ENCODE assay signal across 9 cellular contexts in the genomic region with DNA sequence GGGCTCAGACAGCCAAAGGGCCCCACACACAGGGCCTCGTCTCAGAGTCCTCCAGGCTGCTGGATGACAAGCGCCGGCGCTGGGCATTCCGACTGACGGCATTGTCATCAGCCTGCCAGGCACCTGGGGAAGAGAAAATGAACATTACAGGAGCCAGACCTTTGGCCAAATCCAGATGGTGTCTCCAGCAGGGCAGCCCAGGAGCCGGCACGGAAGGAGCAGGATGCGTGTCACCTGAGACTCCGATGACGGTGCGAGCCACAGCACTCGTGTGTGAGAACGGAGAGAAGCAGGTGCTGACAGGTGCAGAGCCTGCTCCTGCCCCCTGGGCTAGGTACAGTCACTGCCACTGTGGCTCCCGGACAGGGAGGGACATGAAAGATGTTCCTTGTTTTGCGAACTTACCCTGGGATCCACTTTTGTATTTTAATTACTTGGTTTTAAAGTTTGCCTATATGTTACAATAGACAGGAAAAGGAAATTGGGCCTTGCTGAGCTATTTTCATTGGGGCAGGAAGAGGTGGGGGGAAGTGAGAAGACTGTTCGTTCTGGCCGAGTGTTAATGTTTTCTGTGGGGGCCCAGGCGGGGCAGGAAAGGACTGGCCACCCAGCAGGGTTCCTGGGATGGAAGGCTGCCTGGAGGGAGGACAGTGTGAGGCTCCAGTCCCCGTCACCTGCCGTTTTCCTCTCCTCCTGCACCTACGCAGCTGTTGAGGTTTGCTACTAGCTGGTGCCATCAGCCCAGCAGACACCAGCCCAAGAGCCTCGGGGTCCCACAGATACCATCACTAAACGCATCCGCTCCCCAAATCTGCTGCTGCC. TPM values are rescaled to one million over a fixed set of nuclear protein-coding genes. Genes with fewer than 3 reads are reported as not detected.
DNase-seq lines count a peak whose midpoint lies in the region; ATAC-seq and TF ChIP-seq lines count a peak whose summit lies in the region.
"Had no signal": no experiment of that assay in that cellular context is flagged by ENCODE, and none has a peak within 500 bp of the region (broad histone marks: within the 10 kb centered on the region; RNA-seq: fewer than 3 reads in every experiment).

No MANE protein-coding gene starts in this region.

- H3K36me3 ChIP-seq in GM23338 (ENCODE audit: insufficient read depth) (no peaks in the 10 kb centered on the region), RWPE2 (ENCODE audit: low read depth) (no peaks in the 10 kb centered on the region)

- no peaks in the 10 kb centered on the region for H3K9me2 ChIP-seq in GM23338 (ENCODE audit: insufficient read depth)

- no peak overlapping the region for H3K27ac Mint-ChIP-seq in GM23338
- H3K27ac Mint-ChIP-seq in stimulated activated naive B cell treated with anti-CD40 and anti-IgM and Interleukin-4, amounts not matched to agents 10 μg/mL and 1 μg/mL and 100 μg/mL, for 72 hours = peak overlapping the region; percentile 94

- H3K27ac ChIP-seq in GM23338 (ENCODE audit: low read depth) (no peak overlapping the region), RWPE2 (ENCODE audit: poor library complexity, severe bottlenecking) (no peak overlapping the region), caudate nucleus (ENCODE audit: low read depth, low read length) (peak overlapping the region; percentile 36)

- no peak; the same call in 2 of the 3 replicates for ATAC-seq in GM23338
- no peak for ATAC-seq in RWPE2 (ENCODE audit: low read depth)
- ATAC-seq in stimulated activated naive B cell treated with anti-CD40 and anti-IgM and Interleukin-4, amounts not matched to agents 10 μg/mL and 1 μg/mL and 100 μg/mL, for 72 hours (replicated peaks) = peak; percentile 64 to 67
- no peak for ATAC-seq in HG02884 (IDR thresholded peaks at IDR 0.05; ENCODE audit: unreplicated experiment)
- ATAC-seq in GM18502 (IDR thresholded peaks at IDR 0.05; ENCODE audit: poor library complexity, unreplicated experiment) = no peak
- no peak for ATAC-seq in HG02938 (IDR thresholded peaks at IDR 0.05; ENCODE audit: unreplicated experiment)

- H3K4me1 ChIP-seq in GM23338 (ENCODE audit: insufficient read depth) = peaks cover 45% of the 10 kb centered on the region
- H3K4me1 ChIP-seq in RWPE2 (ENCODE audit: insufficient read depth, poor library complexity, severe bottlenecking) = no peaks in the 10 kb centered on the region

- H3K27me3 Mint-ChIP-seq in GM23338 (ENCODE audit: insufficient read depth, low read depth, poor library complexity) = peaks cover 40% of the 10 kb centered on the region
- peaks cover 2 to 3% of the 10 kb centered on the region in 2 donors for H3K27me3 Mint-ChIP-seq in stimulated activated naive B cell treated with anti-CD40 and anti-IgM and Interleukin-4, amounts not matched to agents 10 μg/mL and 1 μg/mL and 100 μg/mL, for 72 hours

- DNase-seq in GM23338 (ENCODE audit: low spot score) (peak; percentile 48), RWPE2 (ENCODE audit: low spot score) (peak; percentile 42), caudate nucleus (lab: John Stamatoyannopoulos, UW) (no peak), mesenteric fat pad (ENCODE audit: low spot score) (no peak)
- no peak for DNase-seq in stimulated activated naive B cell treated with anti-CD40 and anti-IgM and Interleukin-4, amounts not matched to agents 10 μg/mL and 1 μg/mL and 100 μg/mL, for 72 hours
- DNase-seq: NCI-H82 had no signal

- no peaks in the 10 kb centered on the region for H3K9me3 ChIP-seq in RWPE2 (ENCODE audit: severe bottlenecking)

- H3K27me3 ChIP-seq in GM23338 (ENCODE audit: insufficient read depth) (peaks cover 40% of the 10 kb centered on the region), RWPE2 (ENCODE audit: insufficient read depth, poor library complexity, severe bottlenecking) (peaks cover 6% of the 10 kb centered on the region)

- H3F3A ChIP-seq in GM23338 (replicated peaks; ENCODE audit: low read depth) = peaks cover 29% of the 10 kb centered on the region

- no peak overlapping the region; the same call in 2 of the 3 replicates for H3K4me3 Mint-ChIP-seq in GM23338
- peak overlapping the region; percentile 49 to 75 for H3K4me3 Mint-ChIP-seq in stimulated activated naive B cell treated with anti-CD40 and anti-IgM and Interleukin-4, amounts not matched to agents 10 μg/mL and 1 μg/mL and 100 μg/mL, for 72 hours

- TF ChIP-seq CTCF in GM23338 (conservative IDR thresholded peaks at IDR 0.05; ENCODE audit: low read depth in 2 of 2) = no peak
- TF ChIP-seq CTCF in RWPE2 (IDR thresholded peaks at IDR 0.05; ENCODE audit: poor library complexity, severe bottlenecking) = no peak

- H2AFZ ChIP-seq in GM23338 = no peak overlapping the region

- peak overlapping the region; percentile 65 for H3K4me2 ChIP-seq in GM23338

- H3K79me2 ChIP-seq in GM23338 (replicated peaks; ENCODE audit: insufficient read depth) = no peaks in the 10 kb centered on the region

- peaks cover 48% of the 10 kb centered on the region for H3K4me1 Mint-ChIP-seq in GM23338
- peaks cover 41 to 63% of the 10 kb centered on the region in 2 donors for H3K4me1 Mint-ChIP-seq in stimulated activated naive B cell treated with anti-CD40 and anti-IgM and Interleukin-4, amounts not matched to agents 10 μg/mL and 1 μg/mL and 100 μg/mL, for 72 hours

- H4K20me1 ChIP-seq in GM23338 (replicated peaks; ENCODE audit: insufficient read depth) = no peaks in the 10 kb centered on the region

- H3K4me3 ChIP-seq in GM23338 (no peak overlapping the region), RWPE2 (ENCODE audit: severe bottlenecking) (no peak overlapping the region)

- H3K36me3 Mint-ChIP-seq in GM23338 (ENCODE audit: low read depth) = no peaks in the 10 kb centered on the region; the same call in 2 of the 3 replicates
- H3K36me3 Mint-ChIP-seq in stimulated activated naive B cell treated with anti-CD40 and anti-IgM and Interleukin-4, amounts not matched to agents 10 μg/mL and 1 μg/mL and 100 μg/mL, for 72 hours = peaks cover 0 to under 1% of the 10 kb centered on the region in 2 donors

- no peaks in the 10 kb centered on the region for H3K9me3 Mint-ChIP-seq in GM23338
- H3K9me3 Mint-ChIP-seq in stimulated activated naive B cell treated with anti-CD40 and anti-IgM and Interleukin-4, amounts not matched to agents 10 μg/mL and 1 μg/mL and 100 μg/mL, for 72 hours = no peaks in the 10 kb centered on the region

TF ChIP-seq in GM23338, 12 proteins besides CTCF, POLR2A, EP300 and RAD21:
- no peak for TF ChIP-seq EZH2phosphoT487 (IDR thresholded peaks at IDR 0.05; ENCODE audit: unreplicated experiment)

RNA-seq across cellular contexts. Expression of a gene that starts 4.4 kb away (rescaled TPM):
- 8.7 and 12.3 TPM in 2 replicates for total RNA-seq in GM23338 (2014; rRNA removed; shearing (Covaris generic))
- polyA plus RNA-seq in GM23338 (2016; fragmentation: Nextera tagmentation; extraction: Ambion mirVana) = 2.3 and 2.8 TPM in 2 replicates
- 0.16 TPM for total RNA-seq in mesenteric fat pad

RNA-seq across cellular contexts. Expression of a gene that starts 41.9 kb away (rescaled TPM):
- 65.9 and 75.4 TPM in 2 replicates for total RNA-seq in GM23338 (2014; rRNA removed; shearing (Covaris generic))
- polyA plus RNA-seq in GM23338 (2016; fragmentation: Nextera tagmentation; extraction: Ambion mirVana) = 77.4 and 77.5 TPM in 2 replicates
- total RNA-seq in mesenteric fat pad = 117 TPM

Comparison
In these comparisons a context has a peak if more than half of its experiments do, and no peak if none do; other contexts are left out.
1. ATAC-seq: peak in stimulated activated naive B cell treated with anti-CD40 and anti-IgM and Interleukin-4, amounts not matched to agents 10 μg/mL and 1 μg/mL and 100 μg/mL, for 72 hours (2 of 2); none in GM23338 (single experiment), RWPE2 (single experiment), HG02884 (single experiment), GM18502 (single experiment) and HG02938 (single experiment).
2. DNase-seq: peak in GM23338 (single experiment) and RWPE2 (single experiment); none in caudate nucleus (0 of 61), stimulated activated naive B cell treated with anti-CD40 and anti-IgM and Interleukin-4, amounts not matched to agents 10 μg/mL and 1 μg/mL and 100 μg/mL, for 72 hours (single experiment) and mesenteric fat pad (single experiment).